Comparison of ENCODE assay signal across 10 cellular contexts in the genomic region with DNA sequence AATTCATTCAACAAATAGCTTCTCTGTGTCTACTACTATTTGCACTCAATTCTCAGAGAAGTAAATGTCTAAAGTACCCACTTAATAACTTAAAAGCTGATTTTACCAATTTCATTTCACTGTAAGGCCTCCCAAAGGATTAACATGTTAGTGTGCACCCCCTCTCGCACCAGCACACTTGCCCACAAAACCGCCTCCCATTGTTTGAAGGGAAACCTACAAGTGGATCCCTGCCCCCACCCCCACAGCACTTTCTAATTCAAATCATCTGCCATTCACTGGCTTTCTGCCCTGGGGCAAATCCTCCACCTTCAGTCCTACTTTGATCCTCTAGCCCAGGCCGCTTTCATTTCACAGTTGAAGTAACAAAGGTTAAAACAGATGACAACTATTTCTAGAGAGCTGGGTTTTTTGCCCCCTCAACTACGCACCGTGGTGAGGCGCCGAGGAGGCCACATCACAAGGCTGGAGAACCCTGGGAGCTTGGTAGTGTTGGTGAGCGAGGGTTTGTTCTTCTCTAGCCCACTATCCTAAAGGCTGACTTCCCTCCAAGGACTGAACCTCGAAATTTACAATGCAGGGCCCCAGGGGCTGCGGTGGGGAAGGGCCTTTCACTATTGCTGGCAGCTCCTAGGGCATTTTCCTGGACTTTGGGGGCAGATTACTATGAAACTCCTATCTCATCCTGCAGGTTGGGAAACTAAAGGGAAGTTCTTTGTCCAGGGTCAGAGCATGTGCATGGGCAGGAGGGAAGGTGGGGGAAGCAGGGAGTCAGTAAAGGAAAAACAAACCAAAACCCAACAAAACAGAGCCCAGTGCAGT.
A peak's percentile ranks its signal among the peaks of the same experiment; 100 is the strongest.
DNase-seq lines count a peak whose midpoint lies in the region; ATAC-seq, FAIRE-seq and TF ChIP-seq lines count a peak whose summit lies in the region.
"Had no signal": no experiment of that assay in that cellular context is flagged by ENCODE, and none has a peak within 500 bp of the region (broad histone marks: within the 10 kb centered on the region; RNA-seq: fewer than 3 reads in every experiment).

No MANE protein-coding gene starts in this region.

- FAIRE-seq in H1 (lab: Jason Lieb, UNC) = no peak

- POLR2A ChIA-PET in H1 (lab: Charles Lee; ENCODE audit: partially characterized antibody) = interaction anchor here (0.6 to 2.2 kb wide), 3 partner anchors 8 to 499 kb away, joined by 3 to 8 read pairs (median 4); no protein-coding TSS in a partner anchor

- CTCF ChIA-PET in H1 (lab: Charles Lee; ENCODE audit: partially characterized antibody) = interaction anchor here (1.1 to 2.6 kb wide), 3 partner anchors 8 to 504 kb away, joined by 5 to 9 read pairs (median 7); no protein-coding TSS in a partner anchor

- no peak overlapping the region for H3K56ac ChIP-seq in H1 (replicated peaks; ENCODE audit: insufficient read length, low read depth, low read length)

- H2BK12ac ChIP-seq in H1 (ENCODE audit: low read depth, low read length) = no peak overlapping the region
- no peak overlapping the region for H2BK12ac ChIP-seq in neuronal stem cell (ENCODE audit: low read length)

- TF ChIP-seq CTCF in H1 (IDR thresholded peaks at IDR 0.05; ENCODE audit: control extremely low read depth in 1 of 3, insufficient read depth in 1 of 3, low read depth in 1 of 3, low read length in 3 of 3) = no peak

- H3K4me1 ChIP-seq in H1 (replicated peaks in 1 of 4; ENCODE audit: control insufficient read depth in 3 of 4, insufficient read depth in 4 of 4, low read length in 3 of 4) = peaks cover 18 to 23% (median 21%) of the 10 kb centered on the region in 4 experiments
- H3K4me1 ChIP-seq in neuronal stem cell (ENCODE audit: control insufficient read depth in 2 of 2, insufficient read depth in 1 of 2, low read depth in 1 of 2, low read length in 2 of 2) = peaks cover 22 to 28% of the 10 kb centered on the region in 2 donors

- H3K27ac ChIP-seq in H1 (ENCODE audit: low read depth, low read length) (no peak overlapping the region), neuronal stem cell (replicated peaks; ENCODE audit: low read length) (no peak overlapping the region)

- H3K9me3 ChIP-seq in H1 (ENCODE audit: insufficient read depth in 2 of 2, low read depth in 1 of 2, low read length in 1 of 2) (no peaks in the 10 kb centered on the region), neuronal stem cell (replicated peaks in 1 of 2; ENCODE audit: control insufficient read depth in 2 of 2, insufficient read depth in 1 of 2, low read depth in 1 of 2, low read length in 2 of 2) (no peaks in the 10 kb centered on the region)

- no peaks in the 10 kb centered on the region for H3K79me2 ChIP-seq in H1 (ENCODE audit: control insufficient read depth in 1 of 2, insufficient read depth in 2 of 2, low read length in 2 of 2)

- H3K27me3 ChIP-seq in H1 (replicated peaks in 1 of 4; ENCODE audit: control insufficient read depth in 3 of 4, extremely low read depth in 1 of 4, insufficient read depth in 3 of 4, low read length in 3 of 4) = peaks cover 0 to 3% (median 0%) of the 10 kb centered on the region in 4 experiments; a peak in 1 of 7 replicates
- H3K27me3 ChIP-seq in neuronal stem cell (ENCODE audit: control insufficient read depth in 3 of 3, insufficient read depth in 3 of 3, low read depth in 1 of 3, low read length in 3 of 3) = no peaks in the 10 kb centered on the region

- H2BK120ac ChIP-seq in H1 (replicated peaks; ENCODE audit: low read depth, low read length) (peak overlapping the region; percentile 24), neuronal stem cell (ENCODE audit: low read depth, low read length) (no peak overlapping the region)

- H3K23ac ChIP-seq in H1 (ENCODE audit: insufficient read length) (no peak overlapping the region), neuronal stem cell (ENCODE audit: low read depth, low read length, poor library complexity) (no peak overlapping the region)

- ATAC-seq in HG02885 (IDR thresholded peaks at IDR 0.05; ENCODE audit: poor library complexity, unreplicated experiment) (no peak), GM21529 (IDR thresholded peaks at IDR 0.05; ENCODE audit: unreplicated experiment) (no peak)

- H3K23me2 ChIP-seq in H1 (ENCODE audit: low read depth, low read length) = no peaks in the 10 kb centered on the region

- H3K4ac ChIP-seq in H1 (replicated peaks; ENCODE audit: insufficient read length, low read depth, low read length) (no peak overlapping the region), neuronal stem cell (ENCODE audit: low read length) (no peak overlapping the region)

- H4K5ac ChIP-seq in H1 (ENCODE audit: insufficient read length, low read depth, low read length) = peak overlapping the region; percentile 16

- H2BK5ac ChIP-seq in H1 (ENCODE audit: low read depth, low read length) = peak overlapping the region; percentile 46; the same call in 1 of the 2 replicates
- H2BK5ac ChIP-seq in neuronal stem cell (ENCODE audit: low read length) = no peak overlapping the region

- peak overlapping the region; percentile 17 to 50; a peak in 3 of 4 replicates for H3K4me2 ChIP-seq in H1 (ENCODE audit: insufficient read depth in 1 of 2, low read depth in 2 of 2, low read length in 2 of 2)
- H3K4me2 ChIP-seq in neuronal stem cell (ENCODE audit: insufficient read depth, low read length, poor library complexity, severe bottlenecking) = no peak overlapping the region

- H3K18ac ChIP-seq in H1 (ENCODE audit: extremely low read depth, low read length) = peak overlapping the region; percentile 33; the same call in 1 of the 2 replicates
- peak overlapping the region; percentile 86 for H3K18ac ChIP-seq in neuronal stem cell (ENCODE audit: low read length)

- no peaks in the 10 kb centered on the region for H4K20me1 ChIP-seq in H1 (replicated peaks in 1 of 2; ENCODE audit: control insufficient read depth in 1 of 2, insufficient read depth in 2 of 2, low read length in 2 of 2)

- TF ChIP-seq RAD21 in H1 (IDR thresholded peaks at IDR 0.05 in 1 of 2, conservative IDR thresholded peaks at IDR 0.05 in 1 of 2; ENCODE audit: low read depth in 2 of 2, low read length in 2 of 2) = 0 out of 4 replicates have a peak, but pooled peaks of 1 of the 2 experiments have one; percentile 4

- no peak overlapping the region for H3K14ac ChIP-seq in H1 (ENCODE audit: insufficient read length)
- peak overlapping the region; percentile 25 for H3K14ac ChIP-seq in neuronal stem cell (ENCODE audit: low read length)

- peak overlapping the region; percentile 64 for H2BK20ac ChIP-seq in H1 (ENCODE audit: low read length)

- H4K91ac ChIP-seq in H1 (replicated peaks; ENCODE audit: insufficient read length, low read length) = peak overlapping the region; percentile 83
- H4K91ac ChIP-seq in neuronal stem cell (ENCODE audit: low read depth, low read length, poor library complexity) = no peak overlapping the region

- H4K8ac ChIP-seq in H1 (ENCODE audit: extremely low read depth, insufficient read depth, low read length) = peak overlapping the region; percentile 37; the same call in 1 of the 2 replicates
- H4K8ac ChIP-seq in neuronal stem cell (ENCODE audit: low read depth, low read length) = no peak overlapping the region

- no peak for TF ChIP-seq EP300 in H1 (IDR thresholded peaks at IDR 0.05; ENCODE audit: borderline replicate concordance in 1 of 2, low read depth in 2 of 2, low read length in 2 of 2)

- H3K79me1 ChIP-seq in H1 (ENCODE audit: low read depth, low read length) (no peaks in the 10 kb centered on the region), neuronal stem cell (ENCODE audit: low read depth, low read length) (no peaks in the 10 kb centered on the region)

- no peak overlapping the region; the same call in 1 of the 2 replicates for H2AFZ ChIP-seq in H1 (ENCODE audit: low read length)
- H2AFZ ChIP-seq in neuronal stem cell (ENCODE audit: low read length) = peak overlapping the region; percentile 85

- H3K36me3 ChIP-seq in H1 (ENCODE audit: control insufficient read depth in 2 of 4, insufficient read depth in 4 of 4, low read length in 3 of 4) (no peaks in the 10 kb centered on the region), neuronal stem cell (replicated peaks in 1 of 2; ENCODE audit: control insufficient read depth in 2 of 2, insufficient read depth in 2 of 2, low read length in 2 of 2) (no peaks in the 10 kb centered on the region)

- DNase-seq in DMS79 (lab: John Stamatoyannopoulos, UW) (peak; percentile 69), NCI-H146 (lab: John Stamatoyannopoulos, UW) (peak; percentile 73), H1 (ENCODE audit: low read depth in 1 of 2, low spot score in 2 of 2) (peak in 1 of 2 experiments; percentile 70), neuronal stem cell (ENCODE audit: low spot score) (no peak), NCI-H2196 (lab: John Stamatoyannopoulos, UW; ENCODE audit: unreplicated experiment) (no peak)
- DNase-seq in activated CD8-positive, alpha-beta memory T cell treated with anti-CD3 and anti-CD28 coated beads, Interleukin-2, amount 50 U/mL, for 48 hours = no peak
- DNase-seq: NCI-H1105 had no signal

- H2AK5ac ChIP-seq in H1 (ENCODE audit: low read depth, low read length) (peak overlapping the region; percentile 10; the same call in 1 of the 2 replicates), neuronal stem cell (ENCODE audit: low read depth, low read length) (peak overlapping the region; percentile 2)

- H2BK15ac ChIP-seq in H1 (ENCODE audit: low read length) (0 out of 2 replicates have a peak overlapping the region, but pooled peaks have one; percentile 1), neuronal stem cell (ENCODE audit: low read length) (peak overlapping the region; percentile 51)

- TF ChIP-seq POLR2A in H1 (IDR thresholded peaks at IDR 0.05; ENCODE audit: control extremely low read depth in 1 of 2, low read depth in 2 of 2, low read length in 2 of 2) = no peak

- H3K4me3 ChIP-seq in H1 (ENCODE audit: extremely low read depth in 1 of 4, insufficient read depth in 2 of 4, low read depth in 3 of 4, low read length in 4 of 4) (peak overlapping the region in 1 of 4 experiments; percentile 32; a peak in 2 of 8 replicates), neuronal stem cell (ENCODE audit: low read length in 2 of 2) (no peak overlapping the region)
- H3K4me3 ChIP-seq: smooth muscle cell had no signal

- H3K9ac ChIP-seq in H1 (replicated peaks in 1 of 4; ENCODE audit: extremely low read depth in 1 of 4, low read depth in 3 of 4, low read length in 3 of 4) (no peak overlapping the region), neuronal stem cell (ENCODE audit: low read depth, low read length, poor library complexity) (no peak overlapping the region)

- 49% methylated on average over 10 of the region's 10 CpGs; no CpG with 5 or more reads in 1 of the 2 experiments for WGBS in H1 (ENCODE audit: extremely low coverage in 1 of 2, insufficient coverage in 1 of 2, insufficient read length in 1 of 2, insufficient replicate concordance in 2 of 2, low coverage in 1 of 2, low lambda C conversion rate in 2 of 2, missing lambda C conversion rate in 1 of 2), 2 experiments
- no CpG with 5 or more reads among the region's 10 CpGs for WGBS in neuronal stem cell (ENCODE audit: extremely low coverage in 2 of 2, insufficient read length in 2 of 2, insufficient replicate concordance in 1 of 2), 2 donors

Comparison
In these comparisons a context has a peak if more than half of its experiments do, and no peak if none do; other contexts are left out.
1. DNase-seq: peak in DMS79 (single experiment) and NCI-H146 (single experiment); none in neuronal stem cell (single experiment), NCI-H2196 (single experiment) and activated CD8-positive, alpha-beta memory T cell treated with anti-CD3 and anti-CD28 coated beads, Interleukin-2, amount 50 U/mL, for 48 hours (single experiment).